ENCODE assay signal across 8 cellular contexts in genomic region chr11:18105086-18105801, GRCh38. TPM values are rescaled to one million over a fixed set of nuclear protein-coding genes. Genes with fewer than 3 reads are reported as not detected.
DNase-seq lines count a peak whose midpoint lies in the region; ATAC-seq, FAIRE-seq and TF ChIP-seq lines count a peak whose summit lies in the region.

No MANE protein-coding gene starts in this region.

- DNase-seq in activated T-cell treated with anti-CD3 and anti-CD28 coated beads, Interleukin-2, amount 50 U/mL, for 24 hours, result peak; percentile 33
- DNase-seq in activated T-cell treated with anti-CD3 and anti-CD28 coated beads, Interleukin-2, amount 50 U/mL, for 48 hours, result no peak
- DNase-seq in left kidney (ENCODE audit: low read depth, low spot score), result peak; percentile 3
- DNase-seq in tibial nerve (ENCODE audit: low spot score in 2 of 2), result no peak
- DNase-seq in NCI-H510A treated with DMSO at 0.1 percent for 48 hours (lab: John Stamatoyannopoulos, UW), result no peak
- no peak for DNase-seq in NK-92 treated with Interleukin-12 subunit alpha and Interleukin-12 subunit beta, amount 100 ng/mL, for 24 hours (lab: John Stamatoyannopoulos, UW)
- no peak for DNase-seq in RCC 7860 (ENCODE audit: low spot score)

- no peaks in the 10 kb centered on the region for H3K27me3 ChIP-seq in tibial nerve

- H3K9me3 ChIP-seq in tibial nerve, result no peaks in the 10 kb centered on the region

- peaks cover 56% of the 10 kb centered on the region for H3K36me3 Mint-ChIP-seq in activated T-cell treated with anti-CD3 and anti-CD28 coated beads, Interleukin-2, amount 50 U/mL, for 24 hours (ENCODE audit: low read depth)
- peaks cover 33% of the 10 kb centered on the region for H3K36me3 Mint-ChIP-seq in activated T-helper 17 cell treated with anti-CD3 and anti-CD28 coated beads, Interleukin-2, amount 50 U/mL, for 72 hours (ENCODE audit: low read depth)

- peak overlapping the region; percentile 93 for H3K27ac Mint-ChIP-seq in activated T-cell treated with anti-CD3 and anti-CD28 coated beads, Interleukin-2, amount 50 U/mL, for 24 hours
- H3K27ac Mint-ChIP-seq in activated T-helper 17 cell treated with anti-CD3 and anti-CD28 coated beads, Interleukin-2, amount 50 U/mL, for 72 hours, result peak overlapping the region; percentile 90

- H3K4me3 Mint-ChIP-seq in activated T-cell treated with anti-CD3 and anti-CD28 coated beads, Interleukin-2, amount 50 U/mL, for 24 hours, result peak overlapping the region; percentile 94
- H3K4me3 Mint-ChIP-seq in activated T-helper 17 cell treated with anti-CD3 and anti-CD28 coated beads, Interleukin-2, amount 50 U/mL, for 72 hours, result peak overlapping the region; percentile 93

- no peak for TF ChIP-seq CTCF in tibial nerve (IDR thresholded peaks at IDR 0.05)

- peak overlapping the region; percentile 63 to 93 (median 84) for H3K4me3 ChIP-seq in tibial nerve

- no peak for TF ChIP-seq EP300 in tibial nerve (IDR thresholded peaks at IDR 0.05)

- H3K4me1 Mint-ChIP-seq in activated T-cell treated with anti-CD3 and anti-CD28 coated beads, Interleukin-2, amount 50 U/mL, for 24 hours (ENCODE audit: low read depth), result peaks cover 49% of the 10 kb centered on the region
- peaks cover 21% of the 10 kb centered on the region for H3K4me1 Mint-ChIP-seq in activated T-helper 17 cell treated with anti-CD3 and anti-CD28 coated beads, Interleukin-2, amount 50 U/mL, for 72 hours

- WGBS in tibial nerve, 2 donors, result 26 to 28% methylated on average over 29 of the region's 29 CpGs

- no peak for ATAC-seq in activated T-helper 17 cell treated with anti-CD3 and anti-CD28 coated beads, Interleukin-2, amount 50 U/mL, for 72 hours (replicated peaks)

- H3K4me1 ChIP-seq in tibial nerve, result peaks cover 0 to 28% (median 8%) of the 10 kb centered on the region in 4 donors

- H3K36me3 ChIP-seq in tibial nerve, result peaks cover 0 to 33% (median 0%) of the 10 kb centered on the region in 3 donors

- TF ChIP-seq POLR2A in tibial nerve (IDR thresholded peaks at IDR 0.05), result no peak

- H3K27ac ChIP-seq in tibial nerve, result peak overlapping the region; percentile 11 to 81 (median 62)

- FAIRE-seq in RCC 7860 (lab: Jason Lieb, UNC), result no peak

- no peaks in the 10 kb centered on the region for H3K9me3 Mint-ChIP-seq in activated T-cell treated with anti-CD3 and anti-CD28 coated beads, Interleukin-2, amount 50 U/mL, for 24 hours
- no peaks in the 10 kb centered on the region for H3K9me3 Mint-ChIP-seq in activated T-helper 17 cell treated with anti-CD3 and anti-CD28 coated beads, Interleukin-2, amount 50 U/mL, for 72 hours

- peaks cover 6% of the 10 kb centered on the region for H3K27me3 Mint-ChIP-seq in activated T-cell treated with anti-CD3 and anti-CD28 coated beads, Interleukin-2, amount 50 U/mL, for 24 hours
- H3K27me3 Mint-ChIP-seq in activated T-helper 17 cell treated with anti-CD3 and anti-CD28 coated beads, Interleukin-2, amount 50 U/mL, for 72 hours, result peaks cover 5% of the 10 kb centered on the region

RNA-seq across cellular contexts. Expression of gene SAAL1, which starts 0.6 kb away (rescaled TPM):
- 10 to 100 TPM; 13.3 to 31.1 TPM for total RNA-seq in activated T-helper 17 cell treated with anti-CD3 and anti-CD28 coated beads, Interleukin-2, amount 50 U/mL, for 72 hours
- total RNA-seq in tibial nerve, result 10 to 100 TPM; 14.6 to 27.3 (median 19.2) TPM

RNA-seq across cellular contexts. Expression of gene MRGPRX3, which starts 27.1 kb away (rescaled TPM):
- total RNA-seq in activated T-helper 17 cell treated with anti-CD3 and anti-CD28 coated beads, Interleukin-2, amount 50 U/mL, for 72 hours, result not detected
- not detected for total RNA-seq in tibial nerve

RNA-seq across cellular contexts. Expression of gene TPH1, which starts 59.2 kb away (rescaled TPM):
- total RNA-seq in activated T-helper 17 cell treated with anti-CD3 and anti-CD28 coated beads, Interleukin-2, amount 50 U/mL, for 72 hours, result under 1 TPM; 0.19 to 0.24 TPM
- total RNA-seq in tibial nerve, result 1 to 10 TPM in 1 of 4 donors, under 1 TPM in 3; 0.59 to 1.0 (median 0.63) TPM

Comparison
In these comparisons a context has a peak if more than half of its experiments do, and no peak if none do; other contexts are left out.
1. DNase-seq: peak in activated T-cell treated with anti-CD3 and anti-CD28 coated beads, Interleukin-2, amount 50 U/mL, for 24 hours (single experiment) and left kidney (single experiment); none in activated T-cell treated with anti-CD3 and anti-CD28 coated beads, Interleukin-2, amount 50 U/mL, for 48 hours (0 of 2), tibial nerve (0 of 2), NCI-H510A treated with DMSO at 0.1 percent for 48 hours (single experiment), NK-92 treated with Interleukin-12 subunit alpha and Interleukin-12 subunit beta, amount 100 ng/mL, for 24 hours (single experiment) and RCC 7860 (single experiment).